1 cellular context compared by ENCODE assay signal in genomic region chr3:145721815-145722214, GRCh38.
TF ChIP-seq lines count a peak whose summit lies in the region.

No MANE protein-coding gene starts in this region.

TF ChIP-seq in GM23338, 12 proteins besides CTCF, POLR2A, EP300 and RAD21 (continued from another document):
- no peak for TF ChIP-seq ETS1 (IDR thresholded peaks at IDR 0.05)
- TF ChIP-seq ZNF331 (CRISPR knock-in tag; IDR thresholded peaks at IDR 0.05; ENCODE audit: low read depth) = no peak
- TF ChIP-seq JUNB (IDR thresholded peaks at IDR 0.05; ENCODE audit: unreplicated experiment) = no peak
- no peak for TF ChIP-seq REST (IDR thresholded peaks at IDR 0.05; ENCODE audit: unreplicated experiment)
- no peak for TF ChIP-seq EZH2phosphoT487 (IDR thresholded peaks at IDR 0.05; ENCODE audit: unreplicated experiment)
- no peak for TF ChIP-seq CREB1 (CRISPR knock-in tag; IDR thresholded peaks at IDR 0.05; ENCODE audit: low read depth)
- TF ChIP-seq POLR2AphosphoS5 (IDR thresholded peaks at IDR 0.05; ENCODE audit: low read depth) = no peak
- no peak for TF ChIP-seq STAT1 (IDR thresholded peaks at IDR 0.05; ENCODE audit: unreplicated experiment)
- TF ChIP-seq NANOG (IDR thresholded peaks at IDR 0.05; ENCODE audit: borderline replicate concordance) = no peak
TF ChIP-seq in GM23338: peak in this region for 0.
